2 cellular contexts compared by ENCODE assay signal in the genomic region with DNA sequence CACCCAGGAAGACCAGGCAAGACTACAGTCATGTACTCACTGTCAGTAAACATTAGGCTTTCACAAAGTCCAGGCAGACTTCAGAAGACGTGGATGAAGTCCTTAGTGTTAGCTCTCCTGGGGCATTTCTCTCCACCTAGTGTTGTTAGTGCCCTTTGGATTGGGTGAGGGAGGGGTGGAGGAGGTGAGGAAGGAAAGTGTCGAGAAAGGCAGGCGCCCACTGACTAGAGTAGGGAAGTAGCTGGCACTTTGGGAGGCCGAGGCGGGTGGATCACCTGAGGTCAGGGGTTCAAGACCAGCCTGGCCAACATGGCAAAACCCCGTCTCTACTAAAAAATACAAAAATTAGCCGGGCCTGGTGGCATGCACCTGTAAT. TPM values are rescaled to one million over a fixed set of nuclear protein-coding genes. Genes with fewer than 3 reads are reported as not detected.
"Had no signal": no experiment of that assay in that cellular context is flagged by ENCODE, and none has a peak within 500 bp of the region (broad histone marks: within the 10 kb centered on the region; RNA-seq: fewer than 3 reads in every experiment).

No MANE protein-coding gene starts in this region.

RNA-seq across cellular contexts. Expression of a gene that starts 56.4 kb away (rescaled TPM):
- total RNA-seq: activated B cell treated with CpG ODN at 0.5 μM for 24 hours, chondrocyte had no signal
